In genomic region chr9:134329886-134330285, GRCh38 we compare ENCODE assay signal across 10 cellular contexts. TPM values are rescaled to one million over a fixed set of nuclear protein-coding genes. Genes with fewer than 3 reads are reported as not detected.
DNase-seq lines count a peak whose midpoint lies in the region; ATAC-seq and TF ChIP-seq lines count a peak whose summit lies in the region.
"Had no signal": no experiment of that assay in that cellular context is flagged by ENCODE, and none has a peak within 500 bp of the region (broad histone marks: within the 10 kb centered on the region; RNA-seq: fewer than 3 reads in every experiment).

No MANE protein-coding gene starts in this region.

- TF ChIP-seq CTCF in OCI-LY3 (IDR thresholded peaks at IDR 0.05; ENCODE audit: low read depth, low read length) (no peak), epithelial cell of proximal tubule (conservative IDR thresholded peaks at IDR 0.05; ENCODE audit: low read depth, low read length) (no peak), mucosa of descending colon (IDR thresholded peaks at IDR 0.05) (no peak), thoracic aorta (IDR thresholded peaks at IDR 0.05) (no peak)

- no peaks in the 10 kb centered on the region for H3K36me3 Mint-ChIP-seq in naive thymus-derived CD8-positive, alpha-beta T cell

- H4K20me1 ChIP-seq in OCI-LY3 (ENCODE audit: insufficient read depth, low read length), result peaks cover 77% of the 10 kb centered on the region

- peaks cover 0 to 13% (median 5%) of the 10 kb centered on the region in 4 donors for H3K4me1 Mint-ChIP-seq in naive thymus-derived CD8-positive, alpha-beta T cell

- POLR2A ChIA-PET in naive thymus-derived CD8-positive, alpha-beta T cell (lab: Charles Lee), result no interaction called here

- peak overlapping the region in 1 of 10 donors; percentile 9 for H3K27ac Mint-ChIP-seq in naive thymus-derived CD8-positive, alpha-beta T cell

- H3K4me3 ChIP-seq in OCI-LY3 (ENCODE audit: low read length), result no peak overlapping the region
- peak overlapping the region; percentile 85 for H3K4me3 ChIP-seq in epithelial cell of proximal tubule (ENCODE audit: low read depth, low read length)
- no peak overlapping the region for H3K4me3 ChIP-seq in mucosa of descending colon
- peak overlapping the region; percentile 83 for H3K4me3 ChIP-seq in thoracic aorta

- ATAC-seq in mucosa of descending colon (peak; percentile 13), thoracic aorta (ENCODE audit: insufficient number of reproducible peaks, low FRiP score, low read depth) (no peak)
- ATAC-seq in naive thymus-derived CD8-positive, alpha-beta T cell, result no peak

- no peak overlapping the region for H2AFZ ChIP-seq in OCI-LY3 (ENCODE audit: low read depth, low read length)

- no peaks in the 10 kb centered on the region for H3K27me3 ChIP-seq in OCI-LY3 (ENCODE audit: low read depth, low read length)
- no peaks in the 10 kb centered on the region for H3K27me3 ChIP-seq in thoracic aorta (replicated peaks; ENCODE audit: insufficient read depth)

- peak overlapping the region; percentile 20; the same call in 1 of the 2 replicates for H3K4me2 ChIP-seq in OCI-LY3 (ENCODE audit: low read length)

- no peak for DNase-seq in epithelial cell of proximal tubule (ENCODE audit: low read depth)
- peak; percentile 71 to 78 (median 71) for DNase-seq in mucosa of descending colon
- DNase-seq in thoracic aorta (ENCODE audit: low spot score), result no peak
- DNase-seq in HT-29 (ENCODE audit: low spot score), result no peak
- DNase-seq in GM03348 (ENCODE audit: low spot score), result no peak
- DNase-seq in RKO (ENCODE audit: low spot score), result no peak
- DNase-seq in naive thymus-derived CD8-positive, alpha-beta T cell, result no peak
- DNase-seq: DMS79; stimulated activated CD4-positive, alpha-beta T cell treated with anti-CD3 and anti-CD28 coated beads, Interleukin-2, amount 100 ng/mL, for 24 hours had no signal

- intact Hi-C loops in mucosa of descending colon (cut with DNase I, micrococcal nuclease), result no loop called here

- H3K4me1 ChIP-seq in OCI-LY3 (ENCODE audit: low read length), result peaks cover 33% of the 10 kb centered on the region
- H3K4me1 ChIP-seq in mucosa of descending colon (ENCODE audit: low read depth), result peaks cover 69% of the 10 kb centered on the region
- peaks cover 50 to 74% of the 10 kb centered on the region in 2 donors for H3K4me1 ChIP-seq in thoracic aorta (ENCODE audit: control insufficient read depth in 1 of 2, low read depth in 2 of 2)

- peak overlapping the region in 1 of 10 donors; percentile 38 for H3K4me3 Mint-ChIP-seq in naive thymus-derived CD8-positive, alpha-beta T cell

- H3K27me3 Mint-ChIP-seq in naive thymus-derived CD8-positive, alpha-beta T cell, result no peaks in the 10 kb centered on the region

- H3K79me2 ChIP-seq in OCI-LY3 (ENCODE audit: low read length), result peaks cover 60% of the 10 kb centered on the region

- no peaks in the 10 kb centered on the region for H3K36me3 ChIP-seq in OCI-LY3 (replicated peaks; ENCODE audit: low read depth, low read length)
- H3K36me3 ChIP-seq in mucosa of descending colon (ENCODE audit: low read depth), result no peaks in the 10 kb centered on the region
- no peaks in the 10 kb centered on the region for H3K36me3 ChIP-seq in thoracic aorta

- H3K27ac ChIP-seq in OCI-LY3 (ENCODE audit: low read length), result no peak overlapping the region
- peak overlapping the region; percentile 86 to 88 for H3K27ac ChIP-seq in thoracic aorta

- H3K9ac ChIP-seq in OCI-LY3 (ENCODE audit: low read length), result no peak overlapping the region

- no peaks in the 10 kb centered on the region for H3K9me3 Mint-ChIP-seq in naive thymus-derived CD8-positive, alpha-beta T cell

- H3K9me3 ChIP-seq in OCI-LY3 (ENCODE audit: insufficient read depth, low read length), result no peaks in the 10 kb centered on the region
- no peaks in the 10 kb centered on the region for H3K9me3 ChIP-seq in mucosa of descending colon
- H3K9me3 ChIP-seq in thoracic aorta, result no peaks in the 10 kb centered on the region

RNA-seq across cellular contexts. Expression of gene RXRA, which starts 3.6 kb away (rescaled TPM):
- 8.4 and 19.1 TPM in 2 replicates for total RNA-seq in epithelial cell of proximal tubule
- 100 to 1,000 TPM in 1 of 3 donors, 10 to 100 TPM in 2; 75.2 to 101 (median 85.3) TPM for total RNA-seq in mucosa of descending colon
- 10 to 100 TPM; 45.4 to 58.1 TPM for total RNA-seq in thoracic aorta
- total RNA-seq in HT-29 (2014; rRNA removed; shearing (Covaris generic)), result 63.4 and 74.4 TPM in 2 replicates
- 1 to 10 TPM; 5.3 to 5.6 TPM for total RNA-seq in naive thymus-derived CD8-positive, alpha-beta T cell
- under 1 TPM; 0.18 to 0.75 (median 0.27) TPM for polyA plus RNA-seq in naive thymus-derived CD8-positive, alpha-beta T cell

Comparison
In these comparisons a context has a peak if more than half of its experiments do, and no peak if none do; other contexts are left out.
1. H3K4me3 ChIP-seq: peak in epithelial cell of proximal tubule (single experiment) and thoracic aorta (single experiment); none in OCI-LY3 (single experiment) and mucosa of descending colon (single experiment).
2. DNase-seq: peak in mucosa of descending colon (3 of 3); none in epithelial cell of proximal tubule (single experiment), thoracic aorta (single experiment), HT-29 (single experiment), GM03348 (single experiment), RKO (single experiment) and naive thymus-derived CD8-positive, alpha-beta T cell (0 of 10).